Comparison of ENCODE assay signal across 18 cellular contexts in genomic region chr2:120110062-120110362, GRCh38.
DNase-seq lines count a peak whose midpoint lies in the region; TF ChIP-seq lines count a peak whose summit lies in the region.
"Had no signal": no experiment of that assay in that cellular context is flagged by ENCODE, and none has a peak within 500 bp of the region (broad histone marks: within the 10 kb centered on the region; RNA-seq: fewer than 3 reads in every experiment).

No MANE protein-coding gene starts in this region.

- H3K36me3 Mint-ChIP-seq in activated naive CD8-positive, alpha-beta T cell, result peaks cover 8% of the 10 kb centered on the region
- peaks cover 6% of the 10 kb centered on the region for H3K36me3 Mint-ChIP-seq in activated naive CD8-positive, alpha-beta T cell treated with anti-CD3 and anti-CD28 coated beads for 36 hours
- H3K36me3 Mint-ChIP-seq in progenitor cell of endocrine pancreas (ENCODE audit: insufficient read depth), result peaks cover 18% of the 10 kb centered on the region
- H3K36me3 Mint-ChIP-seq: natural killer cell had no signal

- H3K4me1 Mint-ChIP-seq in activated naive CD8-positive, alpha-beta T cell (ENCODE audit: low read depth), result peaks cover 32% of the 10 kb centered on the region
- H3K4me1 Mint-ChIP-seq in activated naive CD8-positive, alpha-beta T cell treated with anti-CD3 and anti-CD28 coated beads for 36 hours, result peaks cover 21% of the 10 kb centered on the region
- peaks cover 4% of the 10 kb centered on the region for H3K4me1 Mint-ChIP-seq in progenitor cell of endocrine pancreas (ENCODE audit: low read depth)

- TF ChIP-seq CTCF in HEK293 (tag by site-specific recombination; IDR thresholded peaks at IDR 0.05) (0 out of 2 replicates have a peak, but pooled peaks have one; percentile 1), VCaP (conservative IDR thresholded peaks at IDR 0.05) (peak; percentile 46), neutrophil (IDR thresholded peaks at IDR 0.05) (no peak), progenitor cell of endocrine pancreas (IDR thresholded peaks at IDR 0.05; ENCODE audit: unreplicated experiment) (no peak)

- H3K27ac Mint-ChIP-seq in activated naive CD8-positive, alpha-beta T cell, result peak overlapping the region; percentile 54
- no peak overlapping the region for H3K27ac Mint-ChIP-seq in activated naive CD8-positive, alpha-beta T cell treated with anti-CD3 and anti-CD28 coated beads for 36 hours
- H3K27ac Mint-ChIP-seq in progenitor cell of endocrine pancreas, result no peak overlapping the region
- H3K27ac Mint-ChIP-seq: H9 had no signal

- no peak for DNase-seq in activated naive CD8-positive, alpha-beta T cell treated with anti-CD3 and anti-CD28 coated beads for 36 hours
- no peak for DNase-seq in UCSD-AML1 (lab: John Stamatoyannopoulos, UW; ENCODE audit: unreplicated experiment)
- no peak for DNase-seq in stimulated activated naive CD4-positive, alpha-beta T cell (lab: John Stamatoyannopoulos, UW)
- DNase-seq in progenitor cell of endocrine pancreas (ENCODE audit: low spot score, unreplicated experiment), result no peak
- DNase-seq: activated CD4-positive, alpha-beta T cell treated with anti-CD3 and anti-CD28 coated beads, Interleukin-2, amount 50 U/mL, for 48 hours; activated CD8-positive, alpha-beta memory T cell treated with anti-CD3 and anti-CD28 coated beads, Interleukin-2, amount 50 U/mL, for 4 hours; H9; natural killer cell; NCI-H1436 treated with DMSO at 0.1 percent for 48 hours; NCI-H748 treated with DMSO at 0.1 percent for 48 hours; stimulated activated CD4-positive, alpha-beta T cell treated with anti-CD3 and anti-CD28 coated beads, Interleukin-4, amount 100 ng/mL, for 4 hours had no signal

- H3K27me3 ChIP-seq in neutrophil, result no peaks in the 10 kb centered on the region
- H3K27me3 ChIP-seq: esophagus muscularis mucosa, SJSA1 had no signal

- no peaks in the 10 kb centered on the region for H3K36me3 ChIP-seq in HEK293 (ENCODE audit: control insufficient read depth in 2 of 2, insufficient read depth in 1 of 2, low read length in 2 of 2)
- no peaks in the 10 kb centered on the region for H3K36me3 ChIP-seq in neutrophil
- H3K36me3 ChIP-seq: esophagus muscularis mucosa, SJSA1 had no signal

- H3K4me1 ChIP-seq in HEK293 (ENCODE audit: control insufficient read depth, insufficient read depth, low read length), result peaks cover 18% of the 10 kb centered on the region
- H3K4me1 ChIP-seq in neutrophil (ENCODE audit: control insufficient read depth in 1 of 2, insufficient read depth in 1 of 2, low read depth in 1 of 2, low read length in 1 of 2), result peaks cover 33 to 42% of the 10 kb centered on the region in 2 experiments

- POLR2A ChIA-PET in HEK293 (lab: Yijun Ruan, JAX), result no interaction called here

- H3K27me3 Mint-ChIP-seq in activated naive CD8-positive, alpha-beta T cell, result no peaks in the 10 kb centered on the region
- H3K27me3 Mint-ChIP-seq in activated naive CD8-positive, alpha-beta T cell treated with anti-CD3 and anti-CD28 coated beads for 36 hours, result no peaks in the 10 kb centered on the region
- no peaks in the 10 kb centered on the region for H3K27me3 Mint-ChIP-seq in progenitor cell of endocrine pancreas
- H3K27me3 Mint-ChIP-seq: brain had no signal

- no peak overlapping the region for H3K4me3 Mint-ChIP-seq in activated naive CD8-positive, alpha-beta T cell
- no peak overlapping the region for H3K4me3 Mint-ChIP-seq in activated naive CD8-positive, alpha-beta T cell treated with anti-CD3 and anti-CD28 coated beads for 36 hours
- H3K4me3 Mint-ChIP-seq in progenitor cell of endocrine pancreas (ENCODE audit: low read depth), result no peak overlapping the region
- H3K4me3 Mint-ChIP-seq: brain, H9 had no signal

- CTCF ChIA-PET in HEK293 (lab: Yijun Ruan, JAX), result interaction anchor here (0.5 to 2.9 kb wide), 15 partner anchors 9 to 890 kb away, joined by 3 to 29 read pairs (median 5); no protein-coding TSS in a partner anchor

- H3K27ac ChIP-seq in HEK293 (ENCODE audit: extremely low read depth, low read depth, low read length) (no peak overlapping the region), VCaP (peak overlapping the region; percentile 95), neutrophil (peak overlapping the region; percentile 84)
- H3K27ac ChIP-seq: esophagus muscularis mucosa, SJSA1 had no signal

- no peaks in the 10 kb centered on the region for H3K9me3 Mint-ChIP-seq in activated naive CD8-positive, alpha-beta T cell (ENCODE audit: low read depth)
- peaks cover 4% of the 10 kb centered on the region for H3K9me3 Mint-ChIP-seq in activated naive CD8-positive, alpha-beta T cell treated with anti-CD3 and anti-CD28 coated beads for 36 hours
- no peaks in the 10 kb centered on the region for H3K9me3 Mint-ChIP-seq in progenitor cell of endocrine pancreas (ENCODE audit: low read depth)
- H3K9me3 Mint-ChIP-seq: brain, H9 had no signal

- H3K4me3 ChIP-seq in HEK293 (ENCODE audit: low read depth, low read length) (no peak overlapping the region), neutrophil (ENCODE audit: low read depth in 1 of 2, low read length in 1 of 2) (peak overlapping the region in 1 of 2 experiments; percentile 44)
- H3K4me3 ChIP-seq: esophagus muscularis mucosa, SJSA1 had no signal

- H3K9me3 ChIP-seq in HEK293 (ENCODE audit: control insufficient read depth, insufficient read depth, low read depth, low read length), result no peaks in the 10 kb centered on the region
- H3K9me3 ChIP-seq in neutrophil, result no peaks in the 10 kb centered on the region
- H3K9me3 ChIP-seq: esophagus muscularis mucosa, SJSA1 had no signal

TF ChIP-seq in HEK293, 187 proteins besides CTCF, POLR2A, EP300 and RAD21 (continues in another document):
- TF ChIP-seq ZNF274 (IDR thresholded peaks at IDR 0.05; ENCODE audit: low read length) (no peak), ZNF274 (tag by site-specific recombination; IDR thresholded peaks at IDR 0.05; ENCODE audit: borderline replicate concordance) (no peak), ZNF280C (tag by site-specific recombination; IDR thresholded peaks at IDR 0.05) (no peak), ZNF133 (tag by site-specific recombination; IDR thresholded peaks at IDR 0.05) (no peak)
- TF ChIP-seq, protein P1, sequence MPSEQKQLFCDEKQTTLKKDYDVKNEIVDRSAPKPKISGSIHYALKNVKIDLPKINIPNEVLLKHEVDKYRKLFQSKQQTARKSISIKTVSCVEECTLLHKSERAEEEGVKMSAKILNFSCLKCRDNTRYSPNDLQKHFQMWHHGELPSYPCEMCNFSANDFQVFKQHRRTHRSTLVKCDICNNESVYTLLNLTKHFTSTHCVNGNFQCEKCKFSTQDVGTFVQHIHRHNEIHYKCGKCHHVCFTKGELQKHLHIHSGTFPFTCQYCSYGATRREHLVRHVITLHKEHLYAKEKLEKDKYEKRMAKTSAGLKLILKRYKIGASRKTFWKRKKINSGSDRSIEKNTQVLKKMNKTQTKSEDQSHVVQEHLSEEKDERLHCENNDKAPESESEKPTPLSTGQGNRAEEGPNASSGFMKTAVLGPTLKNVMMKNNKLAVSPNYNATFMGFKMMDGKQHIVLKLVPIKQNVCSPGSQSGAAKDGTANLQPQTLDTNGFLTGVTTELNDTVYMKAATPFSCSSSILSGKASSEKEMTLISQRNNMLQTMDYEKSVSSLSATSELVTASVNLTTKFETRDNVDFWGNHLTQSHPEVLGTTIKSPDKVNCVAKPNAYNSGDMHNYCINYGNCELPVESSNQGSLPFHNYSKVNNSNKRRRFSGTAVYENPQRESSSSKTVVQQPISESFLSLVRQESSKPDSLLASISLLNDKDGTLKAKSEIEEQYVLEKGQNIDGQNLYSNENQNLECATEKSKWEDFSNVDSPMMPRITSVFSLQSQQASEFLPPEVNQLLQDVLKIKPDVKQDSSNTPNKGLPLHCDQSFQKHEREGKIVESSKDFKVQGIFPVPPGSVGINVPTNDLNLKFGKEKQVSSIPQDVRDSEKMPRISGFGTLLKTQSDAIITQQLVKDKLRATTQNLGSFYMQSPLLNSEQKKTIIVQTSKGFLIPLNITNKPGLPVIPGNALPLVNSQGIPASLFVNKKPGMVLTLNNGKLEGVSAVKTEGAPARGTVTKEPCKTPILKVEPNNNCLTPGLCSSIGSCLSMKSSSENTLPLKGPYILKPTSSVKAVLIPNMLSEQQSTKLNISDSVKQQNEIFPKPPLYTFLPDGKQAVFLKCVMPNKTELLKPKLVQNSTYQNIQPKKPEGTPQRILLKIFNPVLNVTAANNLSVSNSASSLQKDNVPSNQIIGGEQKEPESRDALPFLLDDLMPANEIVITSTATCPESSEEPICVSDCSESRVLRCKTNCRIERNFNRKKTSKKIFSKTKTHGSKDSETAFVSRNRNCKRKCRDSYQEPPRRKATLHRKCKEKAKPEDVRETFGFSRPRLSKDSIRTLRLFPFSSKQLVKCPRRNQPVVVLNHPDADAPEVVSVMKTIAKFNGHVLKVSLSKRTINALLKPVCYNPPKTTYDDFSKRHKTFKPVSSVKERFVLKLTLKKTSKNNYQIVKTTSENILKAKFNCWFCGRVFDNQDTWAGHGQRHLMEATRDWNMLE (tag by site-specific recombination; conservative IDR thresholded peaks at IDR 0.05; ENCODE audit: low read depth), result no peak
- TF ChIP-seq, protein P2, sequence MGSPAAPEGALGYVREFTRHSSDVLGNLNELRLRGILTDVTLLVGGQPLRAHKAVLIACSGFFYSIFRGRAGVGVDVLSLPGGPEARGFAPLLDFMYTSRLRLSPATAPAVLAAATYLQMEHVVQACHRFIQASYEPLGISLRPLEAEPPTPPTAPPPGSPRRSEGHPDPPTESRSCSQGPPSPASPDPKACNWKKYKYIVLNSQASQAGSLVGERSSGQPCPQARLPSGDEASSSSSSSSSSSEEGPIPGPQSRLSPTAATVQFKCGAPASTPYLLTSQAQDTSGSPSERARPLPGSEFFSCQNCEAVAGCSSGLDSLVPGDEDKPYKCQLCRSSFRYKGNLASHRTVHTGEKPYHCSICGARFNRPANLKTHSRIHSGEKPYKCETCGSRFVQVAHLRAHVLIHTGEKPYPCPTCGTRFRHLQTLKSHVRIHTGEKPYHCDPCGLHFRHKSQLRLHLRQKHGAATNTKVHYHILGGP (tag by site-specific recombination; IDR thresholded peaks at IDR 0.05), result no peak

Comparison
In these comparisons a context has a peak if more than half of its experiments do, and no peak if none do; other contexts are left out.
1. CTCF ChIP-seq: peak in HEK293 (single experiment) and VCaP (single experiment); none in neutrophil (single experiment) and progenitor cell of endocrine pancreas (single experiment).